ENCODE assay signal across 11 cellular contexts in the genomic region with DNA sequence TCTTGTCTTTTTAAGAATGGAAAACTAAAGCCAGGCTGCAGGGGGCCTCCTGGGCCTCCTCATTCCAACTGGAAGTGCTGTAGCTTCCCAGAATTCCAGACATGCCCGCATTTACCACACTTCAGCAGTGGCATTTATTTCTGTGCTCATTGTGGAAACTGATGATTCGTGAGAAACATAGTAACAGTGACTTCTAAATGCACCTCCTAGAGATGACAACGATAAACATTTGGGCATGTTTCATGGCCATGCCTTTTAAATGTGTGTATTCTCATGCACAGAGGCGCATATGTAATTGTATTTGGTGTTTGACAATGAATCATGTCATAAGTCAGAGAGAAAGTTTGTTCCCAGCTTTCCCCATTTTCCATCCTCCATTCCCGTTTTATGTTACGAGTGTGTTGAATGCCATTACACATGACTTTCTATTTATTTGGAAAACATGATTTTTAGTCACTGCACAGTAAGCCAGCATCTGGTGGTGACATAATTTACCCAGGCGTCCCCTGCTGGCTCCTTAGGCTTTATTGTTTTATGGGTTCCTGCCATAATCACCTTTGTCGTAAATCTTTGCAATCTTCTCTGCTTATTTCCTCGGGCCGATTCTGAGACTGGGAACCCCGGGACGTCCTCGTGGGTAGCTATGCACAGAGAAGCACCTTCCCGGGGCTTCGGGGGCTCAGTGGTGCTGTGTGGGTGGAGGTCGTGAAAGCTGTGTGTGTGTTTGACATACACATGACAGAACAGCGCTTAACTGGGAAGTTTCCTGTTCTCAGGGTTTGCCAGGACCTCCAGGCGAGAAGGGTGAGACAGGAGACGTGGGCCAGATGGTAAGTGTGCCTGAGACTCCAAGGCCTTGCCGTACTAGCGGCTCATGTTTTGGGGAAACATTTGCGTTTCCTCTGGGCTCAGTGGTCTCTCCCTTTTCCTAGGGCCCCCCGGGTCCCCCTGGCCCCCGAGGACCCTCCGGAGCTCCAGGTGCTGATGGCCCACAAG.
DNase-seq lines count a peak whose midpoint lies in the region; ATAC-seq, FAIRE-seq and TF ChIP-seq lines count a peak whose summit lies in the region.
"Had no signal": no experiment of that assay in that cellular context is flagged by ENCODE, and none has a peak within 500 bp of the region (broad histone marks: within the 10 kb centered on the region; RNA-seq: fewer than 3 reads in every experiment).

No MANE protein-coding gene starts in this region.

- peak overlapping the region in 4 of 5 experiments; percentile 85 to 94 (median 90) for H3K27ac Mint-ChIP-seq in brain
- no peak overlapping the region for H3K27ac Mint-ChIP-seq in T-cell
- H3K27ac Mint-ChIP-seq: activated naive CD4-positive, alpha-beta T cell treated with anti-CD3 and anti-CD28 coated beads for 36 hours had no signal

- no peaks in the 10 kb centered on the region for H3K4me1 ChIP-seq in HepG2 (ENCODE audit: insufficient read depth, low read length)

- no peak overlapping the region for H3K4me2 ChIP-seq in HepG2 (ENCODE audit: low read depth, low read length)

- H3K4me1 Mint-ChIP-seq in brain, result peaks cover 48% of the 10 kb centered on the region
- H3K4me1 Mint-ChIP-seq in T-cell, result no peaks in the 10 kb centered on the region

- 4% methylated on average over 22 of the region's 25 CpGs for WGBS in HepG2 (ENCODE audit: low lambda C conversion rate)

- no peak for FAIRE-seq in HepG2 (lab: Jason Lieb, UNC)

- intact Hi-C loops in left colon (cut with DNase I, micrococcal nuclease), result no loop called here
- intact Hi-C loops in HepG2 (cut with micrococcal nuclease; ENCODE audit: unreplicated experiment), result no loop called here

- POLR2A ChIA-PET in T-cell (lab: Charles Lee), result no interaction called here
- POLR2A ChIA-PET in HepG2 (lab: Yijun Ruan, JAX), result no interaction called here

- H4K20me1 ChIP-seq in HepG2 (ENCODE audit: insufficient read depth, low read length), result no peaks in the 10 kb centered on the region

- no peak for TF ChIP-seq RAD21 in HepG2 (CRISPR knock-in tag; IDR thresholded peaks at IDR 0.05)

- DNase-seq in A172 (ENCODE audit: low spot score), result peak; percentile 61
- DNase-seq in HS-5 (ENCODE audit: low read depth), result peak; percentile 9
- peak in 1 of 2 donors; percentile 15 for DNase-seq in left colon
- no peak for DNase-seq in T-cell
- DNase-seq in NCI-H128 (lab: John Stamatoyannopoulos, UW; ENCODE audit: unreplicated experiment), result no peak
- no peak for DNase-seq in NCI-H2081 treated with DMSO at 0.1 percent for 48 hours (lab: John Stamatoyannopoulos, UW)
- no peak for DNase-seq in HepG2 (ENCODE audit: low spot score)
- DNase-seq: activated naive CD4-positive, alpha-beta T cell treated with anti-CD3 and anti-CD28 coated beads for 36 hours; AML-193; left ventricle myocardium superior had no signal

- ATAC-seq in left colon (peak; percentile 89), T-cell (replicated peaks in 1 of 4) (no peak), HepG2 (no peak)
- ATAC-seq: left ventricle myocardium superior had no signal

- no peak for TF ChIP-seq EP300 in HepG2 (IDR thresholded peaks at IDR 0.05; ENCODE audit: low read depth in 2 of 2, low read length in 2 of 2)
- TF ChIP-seq EP300 in HepG2 (CRISPR knock-in tag; IDR thresholded peaks at IDR 0.05; ENCODE audit: borderline replicate concordance), result no peak

- TF ChIP-seq POLR2A in HepG2 (IDR thresholded peaks at IDR 0.05; ENCODE audit: insufficient read depth in 1 of 2, low read depth in 2 of 2, low read length in 2 of 2), result no peak

- H3K27ac ChIP-seq in HepG2 (ENCODE audit: extremely low read length, insufficient read depth, low read length), result no peak overlapping the region

- H3K27me3 Mint-ChIP-seq in brain, result peaks cover 3% of the 10 kb centered on the region
- no peaks in the 10 kb centered on the region for H3K27me3 Mint-ChIP-seq in T-cell

- H3K36me3 Mint-ChIP-seq in brain (peaks cover 3% of the 10 kb centered on the region), T-cell (no peaks in the 10 kb centered on the region)

- no peaks in the 10 kb centered on the region for H3K79me2 ChIP-seq in HepG2 (ENCODE audit: insufficient read depth, low read length)

- no peaks in the 10 kb centered on the region for H3K9me3 ChIP-seq in HepG2 (ENCODE audit: low read length)

- no peak overlapping the region for H3K9ac ChIP-seq in HepG2 (ENCODE audit: insufficient read depth, low read depth, low read length)

- H3K4me3 ChIP-seq in HepG2 (replicated peaks in 1 of 3; ENCODE audit: insufficient read depth in 1 of 3, low read depth in 2 of 3, low read length in 3 of 3), result no peak overlapping the region

- no peak for TF ChIP-seq CTCF in brain (conservative IDR thresholded peaks at IDR 0.05)
- TF ChIP-seq CTCF in HepG2 (CRISPR knock-in tag; IDR thresholded peaks at IDR 0.05), result no peak

- in situ Hi-C loops in HepG2 (cut with HindIII; ENCODE audit: extremely low pct_ligation_motif_present, low pct_unique_long_range_greater_than_20kb), result no loop called here

- H3K4me3 Mint-ChIP-seq in brain, result peak overlapping the region in 1 of 5 experiments; percentile 17
- H3K4me3 Mint-ChIP-seq in T-cell, result no peak overlapping the region
- H3K4me3 Mint-ChIP-seq: activated naive CD4-positive, alpha-beta T cell treated with anti-CD3 and anti-CD28 coated beads for 36 hours had no signal

- CTCF ChIA-PET in T-cell (lab: Charles Lee), result no interaction called here
- CTCF ChIA-PET in HepG2 (lab: Yijun Ruan, JAX; ENCODE audit: low intra/inter-chr PET ratio, low total read pairs), result no interaction called here

- no peaks in the 10 kb centered on the region for H3K9me3 Mint-ChIP-seq in brain
- no peaks in the 10 kb centered on the region for H3K9me3 Mint-ChIP-seq in T-cell
- H3K9me3 Mint-ChIP-seq: activated naive CD4-positive, alpha-beta T cell treated with anti-CD3 and anti-CD28 coated beads for 36 hours had no signal

- no peak overlapping the region for H2AFZ ChIP-seq in HepG2 (ENCODE audit: low read length)

- H3K27me3 ChIP-seq in HepG2 (ENCODE audit: control insufficient read depth in 1 of 2, insufficient read depth in 2 of 2, low read length in 2 of 2), result peaks cover 6 to 73% of the 10 kb centered on the region in 2 experiments; a peak in 3 of 5 replicates

- H3K36me3 ChIP-seq in HepG2 (replicated peaks in 1 of 2; ENCODE audit: control insufficient read depth in 1 of 2, insufficient read depth in 2 of 2, low read length in 2 of 2), result no peaks in the 10 kb centered on the region

- no TSS peak for BruUV-seq in HepG2 (replicated peaks; lab: Mats Ljungman, UMichigan)

TF ChIP-seq in HepG2, 621 proteins besides CTCF, POLR2A, EP300 and RAD21:
- TF ChIP-seq EEA1 (CRISPR knock-in tag; IDR thresholded peaks at IDR 0.05; ENCODE audit: borderline replicate concordance) (no peak), NR2F6 (IDR thresholded peaks at IDR 0.05) (no peak), NR2F6 (CRISPR knock-in tag; IDR thresholded peaks at IDR 0.05) (no peak)

Comparison
In these comparisons a context has a peak if more than half of its experiments do, and no peak if none do; other contexts are left out.
1. DNase-seq: peak in A172 (single experiment) and HS-5 (single experiment); none in T-cell (0 of 34), NCI-H128 (single experiment), NCI-H2081 treated with DMSO at 0.1 percent for 48 hours (single experiment) and HepG2 (single experiment).
2. H3K27ac Mint-ChIP-seq: peak in brain (4 of 5); none in T-cell (0 of 2).